ENCODE assay signal across 8 cellular contexts in genomic region chr9:26746357-26747072, GRCh38.
A peak's percentile ranks its signal among the peaks of the same experiment; 100 is the strongest.
DNase-seq lines count a peak whose midpoint lies in the region; ATAC-seq and TF ChIP-seq lines count a peak whose summit lies in the region.

No MANE protein-coding gene starts in this region.

- intact Hi-C loops in lower lobe of right lung (cut with DNase I): no loop called here
- intact Hi-C loops in activated CD4-positive, alpha-beta memory T cell treated with anti-CD3 and anti-CD28 coated beads for 36 hours (cut with micrococcal nuclease): loop anchor here (10.0 kb wide), 1 partner anchor 58 kb away; no protein-coding TSS in a partner anchor

- no peaks in the 10 kb centered on the region for H3K9me3 ChIP-seq in lower lobe of right lung

- no peak overlapping the region for H3K27ac ChIP-seq in lower lobe of right lung

- no peaks in the 10 kb centered on the region for H3K36me3 Mint-ChIP-seq in activated CD4-positive, alpha-beta memory T cell treated with anti-CD3 and anti-CD28 coated beads for 36 hours

- H3K4me1 ChIP-seq in lower lobe of right lung: no peaks in the 10 kb centered on the region

- ATAC-seq in GM18858 (IDR thresholded peaks at IDR 0.05; ENCODE audit: unreplicated experiment) (peak; percentile 90), HG02642 (IDR thresholded peaks at IDR 0.05; ENCODE audit: poor library complexity, unreplicated experiment) (peak; percentile 90), lower lobe of right lung (no peak)

- H3K27me3 ChIP-seq in kidney epithelial cell (ENCODE audit: control insufficient read depth, insufficient read depth, low read length): no peaks in the 10 kb centered on the region
- no peaks in the 10 kb centered on the region for H3K27me3 ChIP-seq in lower lobe of right lung (ENCODE audit: low read depth)

- H3K27ac Mint-ChIP-seq in activated CD4-positive, alpha-beta memory T cell treated with anti-CD3 and anti-CD28 coated beads for 36 hours: no peak overlapping the region

- CTCF ChIA-PET in activated CD4-positive, alpha-beta memory T cell treated with anti-CD3 and anti-CD28 coated beads for 36 hours (lab: Charles Lee): interaction anchor here (0.7 kb wide), 1 partner anchor 95 kb away, joined by 3 read pairs; no protein-coding TSS in a partner anchor

- POLR2A ChIA-PET in activated CD4-positive, alpha-beta memory T cell treated with anti-CD3 and anti-CD28 coated beads for 36 hours (lab: Charles Lee): no interaction called here

- TF ChIP-seq CTCF in kidney epithelial cell (IDR thresholded peaks at IDR 0.05; ENCODE audit: insufficient read depth, low read length, poor library complexity, severe bottlenecking) (no peak), lower lobe of right lung (IDR thresholded peaks at IDR 0.05) (no peak)

- H3K36me3 ChIP-seq in kidney epithelial cell (ENCODE audit: control insufficient read depth, insufficient read depth, low read length): no peaks in the 10 kb centered on the region
- no peaks in the 10 kb centered on the region for H3K36me3 ChIP-seq in lower lobe of right lung

- H3K4me3 ChIP-seq in kidney epithelial cell (ENCODE audit: low read depth, low read length) (no peak overlapping the region), lower lobe of right lung (no peak overlapping the region)

- H3K4me1 Mint-ChIP-seq in activated CD4-positive, alpha-beta memory T cell treated with anti-CD3 and anti-CD28 coated beads for 36 hours (ENCODE audit: low read depth): peaks cover 2% of the 10 kb centered on the region

- no peak overlapping the region for H3K4me3 Mint-ChIP-seq in activated CD4-positive, alpha-beta memory T cell treated with anti-CD3 and anti-CD28 coated beads for 36 hours

- H3K9me3 Mint-ChIP-seq in activated CD4-positive, alpha-beta memory T cell treated with anti-CD3 and anti-CD28 coated beads for 36 hours: no peaks in the 10 kb centered on the region

- peaks cover 3% of the 10 kb centered on the region for H3K27me3 Mint-ChIP-seq in activated CD4-positive, alpha-beta memory T cell treated with anti-CD3 and anti-CD28 coated beads for 36 hours

- DNase-seq in M059J (ENCODE audit: low read depth) (peak; percentile 86), kidney epithelial cell (ENCODE audit: low read depth) (peak; percentile 63), lower lobe of right lung (no peak), pons (ENCODE audit: low spot score) (no peak)
- no peak for DNase-seq in activated CD4-positive, alpha-beta memory T cell treated with anti-CD3 and anti-CD28 coated beads for 36 hours
- no peak for DNase-seq in activated CD4-positive, CD25-positive, alpha-beta regulatory T cell treated with anti-CD3 and anti-CD28 coated beads, Interleukin-2, amount 50 U/mL, for 72 hours

Comparison
In these comparisons a context has a peak if more than half of its experiments do, and no peak if none do; other contexts are left out.
1. ATAC-seq: peak in GM18858 (single experiment) and HG02642 (single experiment); none in lower lobe of right lung (0 of 2).
2. DNase-seq: peak in M059J (single experiment) and kidney epithelial cell (single experiment); none in lower lobe of right lung (single experiment), pons (single experiment), activated CD4-positive, alpha-beta memory T cell treated with anti-CD3 and anti-CD28 coated beads for 36 hours (single experiment) and activated CD4-positive, CD25-positive, alpha-beta regulatory T cell treated with anti-CD3 and anti-CD28 coated beads, Interleukin-2, amount 50 U/mL, for 72 hours (single experiment).